ENCODE assay signal across 24 cellular contexts in genomic region chr2:11348209-11348749, GRCh38. TPM values are rescaled to one million over a fixed set of nuclear protein-coding genes. Genes with fewer than 3 reads are reported as not detected.
DNase-seq lines count a peak whose midpoint lies in the region; ATAC-seq, FAIRE-seq and TF ChIP-seq lines count a peak whose summit lies in the region.
"Had no signal": no experiment of that assay in that cellular context is flagged by ENCODE, and none has a peak within 500 bp of the region (broad histone marks: within the 10 kb centered on the region; RNA-seq: fewer than 3 reads in every experiment).

No MANE protein-coding gene starts in this region.

- H3K27ac ChIP-seq in GM23338 (ENCODE audit: low read depth) (no peak overlapping the region), body of pancreas (peak overlapping the region in 3 of 4 donors; percentile 54 to 80 (median 65)), HepG2 (ENCODE audit: extremely low read length, insufficient read depth, low read length) (peak overlapping the region; percentile 47), trophoblast cell (ENCODE audit: low read depth, low read length) (no peak overlapping the region), WERI-Rb-1 (no peak overlapping the region)
- H3K27ac ChIP-seq: parathyroid adenoma, vagina had no signal

- H2BK5ac ChIP-seq in trophoblast cell (ENCODE audit: low read depth, low read length, poor library complexity): no peak overlapping the region

- no peaks in the 10 kb centered on the region for H4K20me1 ChIP-seq in GM23338 (replicated peaks; ENCODE audit: insufficient read depth)
- peaks cover 4% of the 10 kb centered on the region for H4K20me1 ChIP-seq in HepG2 (ENCODE audit: insufficient read depth, low read length)

- H3K4me1 Mint-ChIP-seq in GM23338: peaks cover 16% of the 10 kb centered on the region
- H3K4me1 Mint-ChIP-seq: activated T-helper 17 cell treated with anti-CD3 and anti-CD28 coated beads, Interleukin-2, amount 50 U/mL, for 72 hours had no signal

- intact Hi-C loops in body of pancreas (cut with DNase I): no loop called here
- intact Hi-C loops in HepG2 (cut with micrococcal nuclease; ENCODE audit: unreplicated experiment): loop anchor here (10.0 kb wide), 1 partner anchor 213 kb away; a partner anchor contains a TSS

- H2BK120ac ChIP-seq in trophoblast cell (ENCODE audit: insufficient read depth, low read length, poor library complexity): no peak overlapping the region

- in situ Hi-C loops in HepG2 (cut with HindIII; ENCODE audit: extremely low pct_ligation_motif_present, low pct_unique_long_range_greater_than_20kb): no loop called here

- ATAC-seq in GM23338 (no peak), body of pancreas (peak; percentile 34), HepG2 (peak; percentile 2; the same call in 2 of the 3 replicates), HG03571 (IDR thresholded peaks at IDR 0.05; ENCODE audit: unreplicated experiment) (no peak), HG03457 (IDR thresholded peaks at IDR 0.05; ENCODE audit: unreplicated experiment) (no peak)
- ATAC-seq: activated T-helper 17 cell treated with anti-CD3 and anti-CD28 coated beads, Interleukin-2, amount 50 U/mL, for 72 hours; gastroesophageal sphincter; GM12878 had no signal

- no peaks in the 10 kb centered on the region for H3K27me3 ChIP-seq in GM23338 (ENCODE audit: insufficient read depth)
- H3K27me3 ChIP-seq in body of pancreas: no peaks in the 10 kb centered on the region
- no peaks in the 10 kb centered on the region; a peak in 1 of 5 replicates for H3K27me3 ChIP-seq in HepG2 (ENCODE audit: control insufficient read depth in 1 of 2, insufficient read depth in 2 of 2, low read length in 2 of 2)
- H3K27me3 ChIP-seq in trophoblast cell (ENCODE audit: insufficient read depth, low read length): no peaks in the 10 kb centered on the region
- H3K27me3 ChIP-seq in WERI-Rb-1 (ENCODE audit: insufficient read depth, low read depth, severe bottlenecking): no peaks in the 10 kb centered on the region
- H3K27me3 ChIP-seq: gastroesophageal sphincter, vagina had no signal

- H2BK12ac ChIP-seq in trophoblast cell (ENCODE audit: low read length): peak overlapping the region; percentile 11

- 4 to 14% methylated on average over 5 of the region's 5 CpGs for WGBS in body of pancreas, 2 donors
- WGBS in HepG2 (ENCODE audit: low lambda C conversion rate): 36% methylated on average over 5 of the region's 5 CpGs
- no CpG with 5 or more reads among the region's 5 CpGs for WGBS in trophoblast cell (ENCODE audit: extremely low coverage, insufficient coverage, insufficient read length)

- H4K12ac ChIP-seq in trophoblast cell (ENCODE audit: low read depth, low read length): no peak overlapping the region

- CTCF ChIA-PET in HepG2 (lab: Yijun Ruan, JAX; ENCODE audit: low intra/inter-chr PET ratio, low total read pairs): no interaction called here

- POLR2A ChIA-PET in HepG2 (lab: Yijun Ruan, JAX): interaction anchor here (0.7 to 2.3 kb wide), 8 partner anchors 10 to 55 kb away, joined by 3 to 16 read pairs (median 3); no protein-coding TSS in a partner anchor

- H3K9me3 ChIP-seq in body of pancreas: no peaks in the 10 kb centered on the region
- no peaks in the 10 kb centered on the region for H3K9me3 ChIP-seq in HepG2 (ENCODE audit: low read length)
- no peaks in the 10 kb centered on the region for H3K9me3 ChIP-seq in trophoblast cell (ENCODE audit: insufficient read depth, low read depth, low read length)
- H3K9me3 ChIP-seq in WERI-Rb-1 (ENCODE audit: severe bottlenecking): no peaks in the 10 kb centered on the region
- H3K9me3 ChIP-seq: gastroesophageal sphincter, vagina had no signal

- peak overlapping the region; percentile 76; the same call in 1 of the 2 replicates for H2AFZ ChIP-seq in GM23338
- H2AFZ ChIP-seq in HepG2 (ENCODE audit: low read length): peak overlapping the region; percentile 7
- peak overlapping the region; percentile 35 for H2AFZ ChIP-seq in trophoblast cell (ENCODE audit: insufficient read depth, low read length, poor library complexity)
- H2AFZ ChIP-seq: parathyroid adenoma had no signal

- H3K14ac ChIP-seq in trophoblast cell (ENCODE audit: low read length): no peak overlapping the region

- H3K9me2 ChIP-seq in GM23338 (ENCODE audit: insufficient read depth): no peaks in the 10 kb centered on the region

- no peaks in the 10 kb centered on the region; the same call in 2 of the 3 replicates for H3K36me3 Mint-ChIP-seq in GM23338 (ENCODE audit: low read depth)
- H3K36me3 Mint-ChIP-seq: CD4-positive, CD25-positive, alpha-beta regulatory T cell had no signal

- H4K8ac ChIP-seq in trophoblast cell (ENCODE audit: low read depth, low read length): no peak overlapping the region

- H3K27me3 Mint-ChIP-seq in GM23338 (ENCODE audit: insufficient read depth, low read depth, poor library complexity): peaks cover 4% of the 10 kb centered on the region
- H3K27me3 Mint-ChIP-seq: activated T-helper 17 cell treated with anti-CD3 and anti-CD28 coated beads, Interleukin-2, amount 50 U/mL, for 72 hours had no signal

- no peaks in the 10 kb centered on the region for H3K9me3 Mint-ChIP-seq in GM23338
- H3K9me3 Mint-ChIP-seq: activated T-helper 17 cell treated with anti-CD3 and anti-CD28 coated beads, Interleukin-2, amount 50 U/mL, for 72 hours had no signal

- no peak for TF ChIP-seq RAD21 in HepG2 (CRISPR knock-in tag; IDR thresholded peaks at IDR 0.05)

- H3K36me3 ChIP-seq in GM23338 (ENCODE audit: insufficient read depth) (no peaks in the 10 kb centered on the region), body of pancreas (replicated peaks in 1 of 2; ENCODE audit: insufficient read depth in 1 of 2, low read depth in 2 of 2) (no peaks in the 10 kb centered on the region), HepG2 (replicated peaks in 1 of 2; ENCODE audit: control insufficient read depth in 1 of 2, insufficient read depth in 2 of 2, low read length in 2 of 2) (peaks cover 0 to 7% of the 10 kb centered on the region in 2 experiments; a peak in 4 of 5 replicates), trophoblast cell (ENCODE audit: control insufficient read depth in 1 of 2, insufficient read depth in 2 of 2, low read length in 2 of 2) (no peaks in the 10 kb centered on the region), WERI-Rb-1 (peaks cover 5% of the 10 kb centered on the region; the same call in 1 of the 2 replicates)
- H3K36me3 ChIP-seq: gastroesophageal sphincter, vagina had no signal

- FAIRE-seq in HepG2 (lab: Jason Lieb, UNC): peak; percentile 53
- FAIRE-seq in GM19239 (lab: Jason Lieb, UNC): no peak
- FAIRE-seq: bronchial epithelial cell, GM12878, TTC549 had no signal

- no peak overlapping the region for H3K27ac Mint-ChIP-seq in GM23338
- H3K27ac Mint-ChIP-seq: activated T-helper 17 cell treated with anti-CD3 and anti-CD28 coated beads, Interleukin-2, amount 50 U/mL, for 72 hours; CD4-positive, CD25-positive, alpha-beta regulatory T cell had no signal

- no peak overlapping the region for H3K23ac ChIP-seq in trophoblast cell (ENCODE audit: low read length)

- DNase-seq in GM23338 (ENCODE audit: low spot score) (no peak), body of pancreas (peak; percentile 54 to 80 (median 67)), HepG2 (ENCODE audit: low spot score) (peak; percentile 83), trophoblast cell (peak in 1 of 2 donors; percentile 8), GM19239 (ENCODE audit: insufficient read length, low spot score) (no peak), WERI-Rb-1 (no peak)
- DNase-seq: activated CD4-positive, alpha-beta T cell treated with anti-CD3 and anti-CD28 coated beads for 48 hours; CD4-positive, CD25-positive, alpha-beta regulatory T cell; DMS153; Kasumi-1; kidney glomerular epithelial cell; NCI-H1105; NCI-H524 treated with DMSO at 0.1 percent for 48 hours; stimulated activated CD4-positive, alpha-beta T cell treated with anti-CD3 and anti-CD28 coated beads, Interleukin-4, amount 100 ng/mL, for 1 hour had no signal

- H3F3A ChIP-seq in GM23338 (replicated peaks; ENCODE audit: low read depth): no peaks in the 10 kb centered on the region

- BruUV-seq in HepG2 (replicated peaks; lab: Mats Ljungman, UMichigan): no TSS peak

- TF ChIP-seq CTCF in GM23338 (conservative IDR thresholded peaks at IDR 0.05; ENCODE audit: low read depth in 2 of 2) (no peak), body of pancreas (IDR thresholded peaks at IDR 0.05) (no peak), HepG2 (CRISPR knock-in tag; IDR thresholded peaks at IDR 0.05) (no peak), WERI-Rb-1 (IDR thresholded peaks at IDR 0.05; ENCODE audit: low read depth, low read length) (no peak)

- H3K4me3 Mint-ChIP-seq in GM23338: no peak overlapping the region
- H3K4me3 Mint-ChIP-seq: activated T-helper 17 cell treated with anti-CD3 and anti-CD28 coated beads, Interleukin-2, amount 50 U/mL, for 72 hours had no signal

- peak overlapping the region; percentile 10 for H3K9ac ChIP-seq in HepG2 (ENCODE audit: insufficient read depth, low read depth, low read length)
- H3K9ac ChIP-seq in trophoblast cell (ENCODE audit: low read length): no peak overlapping the region
- H3K9ac ChIP-seq: parathyroid adenoma had no signal

- H4K91ac ChIP-seq in trophoblast cell (ENCODE audit: low read depth, low read length): no peak overlapping the region

- H3K4me3 ChIP-seq in GM23338: no peak overlapping the region
- no peak overlapping the region for H3K4me3 ChIP-seq in body of pancreas
- H3K4me3 ChIP-seq in HepG2 (replicated peaks in 1 of 3; ENCODE audit: insufficient read depth in 1 of 3, low read depth in 2 of 3, low read length in 3 of 3): no peak overlapping the region; a peak in 1 of 6 replicates
- no peak overlapping the region for H3K4me3 ChIP-seq in trophoblast cell (ENCODE audit: low read depth, low read length)
- no peak overlapping the region for H3K4me3 ChIP-seq in WERI-Rb-1 (ENCODE audit: low read depth, low read length)
- H3K4me3 ChIP-seq: gastroesophageal sphincter, GM12878, smooth muscle cell, vagina had no signal

- no peak overlapping the region for H3K4ac ChIP-seq in trophoblast cell (ENCODE audit: low read depth, low read length)

- no peak overlapping the region for H2AK5ac ChIP-seq in trophoblast cell (ENCODE audit: low read length)

- H3K79me1 ChIP-seq in trophoblast cell (ENCODE audit: low read length): peaks cover 19% of the 10 kb centered on the region

- TF ChIP-seq EP300 in HepG2 (IDR thresholded peaks at IDR 0.05; ENCODE audit: low read depth in 2 of 2, low read length in 2 of 2) (peak; percentile 35 to 41; a peak in 2 of 4 replicates), HepG2 (CRISPR knock-in tag; IDR thresholded peaks at IDR 0.05; ENCODE audit: borderline replicate concordance) (no peak)

- peaks cover 3% of the 10 kb centered on the region for H3K79me2 ChIP-seq in GM23338 (replicated peaks; ENCODE audit: insufficient read depth)
- peaks cover 36% of the 10 kb centered on the region for H3K79me2 ChIP-seq in HepG2 (ENCODE audit: insufficient read depth, low read length)
- H3K79me2 ChIP-seq in trophoblast cell (ENCODE audit: control insufficient read depth, insufficient read depth, low read length, poor library complexity): peaks cover 16% of the 10 kb centered on the region
- H3K79me2 ChIP-seq: parathyroid adenoma had no signal

- H3K4me1 ChIP-seq in GM23338 (ENCODE audit: insufficient read depth) (peaks cover 11% of the 10 kb centered on the region), body of pancreas (peaks cover 21% of the 10 kb centered on the region), HepG2 (ENCODE audit: insufficient read depth, low read length) (peaks cover 66% of the 10 kb centered on the region), trophoblast cell (ENCODE audit: control insufficient read depth in 1 of 2, insufficient read depth in 2 of 2, low read length in 2 of 2) (peaks cover 0 to 3% of the 10 kb centered on the region in 2 experiments)
- H3K4me1 ChIP-seq: parathyroid adenoma had no signal

- H3K4me2 ChIP-seq in GM23338 (no peak overlapping the region), HepG2 (ENCODE audit: low read depth, low read length) (peak overlapping the region; percentile 55), trophoblast cell (ENCODE audit: low read length) (no peak overlapping the region)

- TF ChIP-seq POLR2A in body of pancreas (IDR thresholded peaks at IDR 0.05) (no peak), HepG2 (IDR thresholded peaks at IDR 0.05; ENCODE audit: insufficient read depth in 1 of 2, low read depth in 2 of 2, low read length in 2 of 2) (peak in 1 of 2 experiments; percentile 29; a peak in 1 of 4 replicates)

- H3K18ac ChIP-seq in trophoblast cell (ENCODE audit: low read length): no peak overlapping the region

RNA-seq across cellular contexts. Expression of gene ROCK2, which starts 3.8 kb away (rescaled TPM):
- total RNA-seq in GM23338 (2014; rRNA removed; shearing (Covaris generic)): 27.0 and 28.0 TPM in 2 replicates
- 12.6 and 16.4 TPM in 2 replicates for polyA plus RNA-seq in GM23338 (2016; fragmentation: Nextera tagmentation; extraction: Ambion mirVana)
- total RNA-seq in body of pancreas: 10 to 100 TPM; 24.4 to 32.3 TPM
- 119 and 174 TPM in 2 replicates for total RNA-seq in HepG2 (2016; rRNA removed; fragmentation: Illumina TruSeq; extraction: Trizol)
- 13.0 and 13.5 TPM in 2 replicates for total RNA-seq in HepG2 (2016; cell fraction: cytosol; rRNA removed; fragmentation: Illumina TruSeq; extraction: Trizol; ENCODE audit: low read depth)
- 112 and 164 TPM in 2 replicates for total RNA-seq in HepG2 (2016; cell fraction: insoluble cytoplasmic fraction; rRNA removed; fragmentation: Illumina TruSeq; extraction: Trizol)
- total RNA-seq in HepG2 (2016; cell fraction: membrane; rRNA removed; fragmentation: Illumina TruSeq; extraction: Trizol): 35.2 and 39.5 TPM in 2 replicates
- total RNA-seq in HepG2 (2016; cell fraction: nucleus; rRNA removed; fragmentation: Illumina TruSeq; extraction: Trizol): 134 and 149 TPM in 2 replicates
- 31.9 and 38.1 TPM in 2 replicates for polyA plus RNA-seq in HepG2 (2011; rRNA removed)
- 14.6 and 24.9 TPM in 2 replicates for polyA plus RNA-seq in HepG2 (2011; cell fraction: cytosol; rRNA removed)
- polyA plus RNA-seq in HepG2 (2011; cell fraction: nucleus; rRNA removed): 19.3 and 29.4 TPM in 2 replicates
- 62.4 and 98.0 TPM in 2 replicates for polyA plus RNA-seq in HepG2 (2012)
- 1.6 and 1.8 TPM in 2 replicates for polyA plus RNA-seq in HepG2 (2016; cell fraction: cytosol; fragmentation: Illumina TruSeq; extraction: Trizol; ENCODE audit: low read depth)
- polyA plus RNA-seq in HepG2 (2016; cell fraction: insoluble cytoplasmic fraction; fragmentation: Illumina TruSeq; extraction: Trizol; ENCODE audit: low read depth): 87.7 and 90.4 TPM in 2 replicates
- polyA plus RNA-seq in HepG2 (2016; cell fraction: membrane; fragmentation: Illumina TruSeq; extraction: Trizol; ENCODE audit: low read depth): 6.9 and 8.4 TPM in 2 replicates
- 77.5 and 87.9 TPM in 2 replicates for polyA plus RNA-seq in HepG2 (2016; cell fraction: nucleus; fragmentation: Illumina TruSeq; extraction: Trizol; ENCODE audit: insufficient read depth, low read depth)
- 17.3 and 25.8 TPM in 2 replicates for polyA minus RNA-seq in HepG2 (2011; rRNA and poly(A)+ RNA removed; ENCODE audit: low replicate concordance)
- polyA minus RNA-seq in HepG2 (2011; cell fraction: cytosol; rRNA and poly(A)+ RNA removed): 82.6 and 95.3 TPM in 2 replicates
- 275 and 284 TPM in 2 replicates for polyA minus RNA-seq in HepG2 (2011; cell fraction: nucleus; rRNA and poly(A)+ RNA removed)
- polyA plus RNA-seq in trophoblast cell (2013): 36.9 and 37.0 TPM in 2 replicates

Comparison
In these comparisons a context has a peak if more than half of its experiments do, and no peak if none do; other contexts are left out.
1. ATAC-seq: peak in body of pancreas (single experiment) and HepG2 (single experiment); none in GM23338 (single experiment), HG03571 (single experiment) and HG03457 (single experiment).
2. DNase-seq: peak in body of pancreas (4 of 4) and HepG2 (single experiment); none in GM23338 (single experiment), GM19239 (single experiment) and WERI-Rb-1 (single experiment).
3. H2AFZ ChIP-seq: peak in every context shown above with its lines; median percentile 76 in GM23338; 35 in trophoblast cell; 7 in HepG2.
4. H3K27ac ChIP-seq: peak in body of pancreas (3 of 4) and HepG2 (single experiment); none in GM23338 (single experiment), trophoblast cell (single experiment) and WERI-Rb-1 (single experiment).